In the genomic region with DNA sequence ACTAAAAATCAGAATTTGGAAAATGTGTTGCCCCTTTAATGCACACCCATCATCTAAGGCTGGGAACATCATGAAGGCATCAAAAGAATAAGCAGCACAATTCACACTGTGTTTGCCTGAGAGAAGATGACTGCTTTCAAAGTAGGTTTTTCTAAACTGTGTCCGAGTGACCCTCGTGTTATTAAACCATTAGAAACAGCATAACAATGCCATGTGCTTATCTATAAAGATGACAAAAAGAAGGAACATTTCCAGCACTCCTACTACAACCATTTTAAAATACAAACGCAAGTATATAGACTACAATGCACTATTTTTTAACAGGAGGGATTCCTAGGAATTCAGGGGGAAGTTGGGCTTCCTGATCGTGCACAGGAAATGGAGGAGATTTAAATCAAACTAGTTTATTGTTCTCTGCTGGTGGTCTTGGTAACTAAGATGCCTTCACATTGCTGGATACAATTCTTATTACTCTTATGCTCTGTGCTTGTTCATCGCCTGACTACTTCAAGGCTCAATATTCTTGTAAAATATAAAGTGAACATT, we compare ENCODE assay signal across 15 cellular contexts.
DNase-seq lines count a peak whose midpoint lies in the region; ATAC-seq and TF ChIP-seq lines count a peak whose summit lies in the region.
"Had no signal": no experiment of that assay in that cellular context is flagged by ENCODE, and none has a peak within 500 bp of the region (broad histone marks: within the 10 kb centered on the region; RNA-seq: fewer than 3 reads in every experiment).

No MANE protein-coding gene starts in this region.

- H3K4me2 ChIP-seq in MM.1S (ENCODE audit: low read depth, low read length): peak overlapping the region; percentile 46; the same call in 1 of the 2 replicates

- intact Hi-C loops in spleen (cut with DNase I; ENCODE audit: low total_unique reads): no loop called here

- 93 to 97% methylated on average over 2 to 4 of the region's 5 CpGs for WGBS in endodermal cell (ENCODE audit: insufficient coverage in 1 of 2, insufficient read length in 1 of 2), 2 experiments
- WGBS in spleen, 5 donors: 54 to 61% (median 58%) methylated on average over 5 of the region's 5 CpGs

- peaks cover 61% of the 10 kb centered on the region for H3F3A ChIP-seq in MM.1S (ENCODE audit: insufficient read depth, low read length)

- no peak for TF ChIP-seq CTCF in MM.1S (IDR thresholded peaks at IDR 0.05; ENCODE audit: low read length)
- no peak for TF ChIP-seq CTCF in endodermal cell (conservative IDR thresholded peaks at IDR 0.05)
- no peak for TF ChIP-seq CTCF in nephron progenitor cell (IDR thresholded peaks at IDR 0.05)
- no peak for TF ChIP-seq CTCF in spleen (IDR thresholded peaks at IDR 0.05 in 8 of 11, conservative IDR thresholded peaks at IDR 0.05 in 3 of 11)

- H3K36me3 ChIP-seq in MM.1S (replicated peaks; ENCODE audit: insufficient read depth, low read length) (peaks cover 8% of the 10 kb centered on the region; the same call in 1 of the 2 replicates), endodermal cell (ENCODE audit: control insufficient read depth, insufficient read depth, low read length) (peaks cover 13% of the 10 kb centered on the region), spleen (peaks cover 0 to 66% (median 13%) of the 10 kb centered on the region in 6 donors)

- H3K4me3 ChIP-seq in MM.1S (ENCODE audit: low read length): no peak overlapping the region
- no peak overlapping the region for H3K4me3 ChIP-seq in endodermal cell (ENCODE audit: low read length)
- H3K4me3 ChIP-seq in spleen: no peak overlapping the region

- H3K9ac ChIP-seq in MM.1S (ENCODE audit: low read length) (peak overlapping the region; percentile 44; the same call in 1 of the 2 replicates), endodermal cell (ENCODE audit: extremely low read depth, low read length, poor library complexity, severe bottlenecking) (no peak overlapping the region)

- H3K9me3 ChIP-seq in MM.1S (replicated peaks; ENCODE audit: insufficient read depth, low read length) (no peaks in the 10 kb centered on the region), endodermal cell (ENCODE audit: control insufficient read depth, low read length) (no peaks in the 10 kb centered on the region), spleen (no peaks in the 10 kb centered on the region)

- no peak overlapping the region for H3K4me3 Mint-ChIP-seq in endodermal cell
- no peak overlapping the region for H3K4me3 Mint-ChIP-seq in nephron progenitor cell
- H3K4me3 Mint-ChIP-seq: activated naive CD4-positive, alpha-beta T cell treated with anti-CD3 and anti-CD28 coated beads, Interleukin-2, amount 50 U/mL, for 24 hours; natural killer cell had no signal

- no peak overlapping the region for H2AFZ ChIP-seq in MM.1S (ENCODE audit: low read length)

- H3K27ac ChIP-seq in MM.1S (ENCODE audit: low read length) (peak overlapping the region; percentile 99), endodermal cell (ENCODE audit: low read depth, low read length) (peak overlapping the region; percentile 6), spleen (peak overlapping the region in 4 of 8 donors; percentile 31 to 54 (median 44))

- H3K27me3 Mint-ChIP-seq in endodermal cell (ENCODE audit: insufficient read depth) (no peaks in the 10 kb centered on the region), nephron progenitor cell (ENCODE audit: low read depth, poor library complexity) (no peaks in the 10 kb centered on the region)
- H3K27me3 Mint-ChIP-seq: activated naive CD4-positive, alpha-beta T cell treated with anti-CD3 and anti-CD28 coated beads, Interleukin-2, amount 50 U/mL, for 24 hours had no signal

- DNase-seq in EH (ENCODE audit: low read depth) (peak; percentile 28), MM.1S (no peak), endodermal cell (no peak), nephron progenitor cell (no peak), SKM-1 (lab: John Stamatoyannopoulos, UW; ENCODE audit: unreplicated experiment) (no peak), T-helper 1 cell (no peak), spleen (no peak)
- DNase-seq: activated CD4-positive, alpha-beta T cell treated with anti-CD3 and anti-CD28 coated beads, Interleukin-2, amount 50 U/mL, for 1 hour; GOT3; left colon; natural killer cell; NCI-H446 treated with DMSO at 0.1 percent for 48 hours; SHP77 treated with DMSO at 0.1 percent for 48 hours had no signal

- TF ChIP-seq POLR2A in spleen (IDR thresholded peaks at IDR 0.05): no peak

- H3K27ac Mint-ChIP-seq in endodermal cell (no peak overlapping the region), nephron progenitor cell (peak overlapping the region; percentile 87)
- H3K27ac Mint-ChIP-seq: activated naive CD4-positive, alpha-beta T cell treated with anti-CD3 and anti-CD28 coated beads, Interleukin-2, amount 50 U/mL, for 24 hours; natural killer cell had no signal

- H3K79me2 ChIP-seq in MM.1S (ENCODE audit: low read length): peaks cover 63% of the 10 kb centered on the region

- no peaks in the 10 kb centered on the region for H3K9me2 ChIP-seq in MM.1S (replicated peaks; ENCODE audit: insufficient read depth, low read length)

- H3K4me1 Mint-ChIP-seq in endodermal cell: peaks cover 22% of the 10 kb centered on the region
- H3K4me1 Mint-ChIP-seq in nephron progenitor cell: peaks cover 42% of the 10 kb centered on the region
- H3K4me1 Mint-ChIP-seq: activated naive CD4-positive, alpha-beta T cell treated with anti-CD3 and anti-CD28 coated beads, Interleukin-2, amount 50 U/mL, for 24 hours had no signal

- H3K9me3 Mint-ChIP-seq in endodermal cell (no peaks in the 10 kb centered on the region), nephron progenitor cell (no peaks in the 10 kb centered on the region)
- H3K9me3 Mint-ChIP-seq: activated naive CD4-positive, alpha-beta T cell treated with anti-CD3 and anti-CD28 coated beads, Interleukin-2, amount 50 U/mL, for 24 hours; natural killer cell had no signal

- H3K4me1 ChIP-seq in MM.1S (ENCODE audit: low read length) (peaks cover 65% of the 10 kb centered on the region), endodermal cell (ENCODE audit: control insufficient read depth, insufficient read depth, low read length) (no peaks in the 10 kb centered on the region), spleen (peaks cover 42 to 59% (median 58%) of the 10 kb centered on the region in 6 donors)

- H3K27me3 ChIP-seq in MM.1S (replicated peaks; ENCODE audit: insufficient read depth, low read length) (no peaks in the 10 kb centered on the region), endodermal cell (ENCODE audit: control insufficient read depth, insufficient read depth, low read length, poor library complexity, severe bottlenecking) (no peaks in the 10 kb centered on the region), spleen (replicated peaks in 1 of 7) (no peaks in the 10 kb centered on the region)

- no peak for ATAC-seq in HG02870 (IDR thresholded peaks at IDR 0.05; ENCODE audit: unreplicated experiment)
- ATAC-seq: left colon had no signal

- peaks cover 23% of the 10 kb centered on the region for H3K36me3 Mint-ChIP-seq in endodermal cell (ENCODE audit: low read depth)
- peaks cover 74% of the 10 kb centered on the region for H3K36me3 Mint-ChIP-seq in nephron progenitor cell (ENCODE audit: low read depth)
- H3K36me3 Mint-ChIP-seq: activated naive CD4-positive, alpha-beta T cell treated with anti-CD3 and anti-CD28 coated beads, Interleukin-2, amount 50 U/mL, for 24 hours; natural killer cell had no signal

- H4K20me1 ChIP-seq in MM.1S (ENCODE audit: insufficient read depth, low read length): no peaks in the 10 kb centered on the region
